ENCODE assay signal across 35 cellular contexts in the genomic region with DNA sequence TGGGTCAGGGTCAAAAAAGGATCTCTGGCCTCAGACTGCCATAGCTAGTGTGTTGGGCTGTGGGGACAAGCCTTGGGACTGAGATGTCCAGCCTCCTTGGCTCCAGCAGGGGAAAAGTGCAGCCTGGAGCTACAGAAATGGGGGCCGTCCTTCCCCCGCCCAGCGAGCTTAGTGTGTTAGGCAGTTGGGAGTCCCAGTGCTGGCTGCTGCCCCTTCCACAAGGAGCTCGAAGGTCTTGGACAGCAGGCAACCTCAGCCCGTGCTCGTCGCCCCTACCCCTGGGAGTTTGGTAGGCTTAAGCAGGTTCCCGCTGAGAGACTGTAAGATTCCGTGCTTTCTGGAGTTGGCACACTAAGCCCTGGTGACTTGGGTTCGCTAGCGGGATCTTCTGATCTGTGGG.
"Had no signal": no experiment of that assay in that cellular context is flagged by ENCODE, and none has a peak within 500 bp of the region (broad histone marks: within the 10 kb centered on the region; RNA-seq: fewer than 3 reads in every experiment).

No MANE protein-coding gene starts in this region.

- H3K4me3 ChIP-seq: adrenal gland, ascending aorta, breast epithelium, cardiac muscle cell, coronary artery, dorsolateral prefrontal cortex had no signal

- H3K36me3 ChIP-seq: adrenal gland, ascending aorta, breast epithelium, cardiac muscle cell had no signal

- H3K4me3 Mint-ChIP-seq: activated CD4-positive, alpha-beta memory T cell treated with anti-CD3 and anti-CD28 coated beads for 36 hours; activated CD4-positive, alpha-beta T cell treated with anti-CD3 and anti-CD28 coated beads for 36 hours; activated CD4-positive, alpha-beta T cell treated with anti-CD3 and anti-CD28 coated beads, Interleukin-2, amount 10 ng/mL, durations not matched to agents 24 days and 14 days; activated CD8-positive, alpha-beta memory T cell treated with anti-CD3 and anti-CD28 coated beads, Interleukin-2, amount 10 ng/mL, durations not matched to agents 7 days and 5 days; activated CD8-positive, alpha-beta T cell treated with anti-CD3 and anti-CD28 coated beads, Interleukin-2, amount 10 ng/mL, durations not matched to agents 7 days and 5 days; activated naive CD4-positive, alpha-beta T cell treated with anti-CD3 and anti-CD28 coated beads for 36 hours; activated naive CD4-positive, alpha-beta T cell treated with anti-CD3 and anti-CD28 coated beads, Interleukin-2, amount 50 U/mL, for 24 hours; activated naive CD8-positive, alpha-beta T cell treated with anti-CD3 and anti-CD28 coated beads for 36 hours; activated naive CD8-positive, alpha-beta T cell treated with anti-CD3 and anti-CD28 coated beads, Interleukin-2, amount 50 U/mL, for 24 hours; activated T-helper 1 cell treated with anti-CD3 and anti-CD28 coated beads, Interleukin-12 subunit alpha, Interleukin-12 subunit beta, Interleukin-2, Interleukin-4 antibody, amounts not matched to agents 30 ng/mL and 10 ng/mL and 1 ng/mL, durations not matched to agents 14 hours and 24 hours and 36 hours; brain; dendritic cell treated with granulocyte-macrophage colony-stimulating factor and Interleukin-4, amounts not matched to agents 40 ng/mL and 50 ng/mL, for 4 days; endodermal cell; T-helper 1 cell treated with Interleukin-12 subunit alpha and Interleukin-12 subunit beta and Interleukin-4 antibody, amounts not matched to agents 30 μg/mL and 1 μg/mL, for 36 hours had no signal

- H3K27me3 ChIP-seq: adrenal gland, ascending aorta, breast epithelium, cardiac muscle cell had no signal

- H3K9me3 ChIP-seq: adrenal gland, ascending aorta had no signal

- ATAC-seq: activated CD4-positive, alpha-beta T cell treated with anti-CD3 and anti-CD28 coated beads for 36 hours; activated CD8-positive, alpha-beta memory T cell treated with anti-CD3 and anti-CD28 coated beads, Interleukin-2, amount 10 ng/mL, durations not matched to agents 7 days and 5 days; activated CD8-positive, alpha-beta T cell treated with anti-CD3 and anti-CD28 coated beads, Interleukin-2, amount 10 ng/mL, durations not matched to agents 7 days and 5 days; activated naive CD8-positive, alpha-beta T cell treated with anti-CD3 and anti-CD28 coated beads, Interleukin-2, amount 50 U/mL, for 24 hours; esophagus mucosa had no signal

- H3K27me3 Mint-ChIP-seq: activated CD4-positive, alpha-beta memory T cell treated with anti-CD3 and anti-CD28 coated beads for 36 hours; activated CD4-positive, alpha-beta T cell treated with anti-CD3 and anti-CD28 coated beads for 36 hours; activated CD4-positive, alpha-beta T cell treated with anti-CD3 and anti-CD28 coated beads, Interleukin-2, amount 10 ng/mL, durations not matched to agents 24 days and 14 days; activated CD8-positive, alpha-beta memory T cell treated with anti-CD3 and anti-CD28 coated beads, Interleukin-2, amount 10 ng/mL, durations not matched to agents 7 days and 5 days; activated naive CD4-positive, alpha-beta T cell treated with anti-CD3 and anti-CD28 coated beads, Interleukin-2, amount 50 U/mL, for 24 hours; activated naive CD8-positive, alpha-beta T cell treated with anti-CD3 and anti-CD28 coated beads for 36 hours; activated naive CD8-positive, alpha-beta T cell treated with anti-CD3 and anti-CD28 coated beads, Interleukin-2, amount 50 U/mL, for 24 hours; dendritic cell treated with granulocyte-macrophage colony-stimulating factor and Interleukin-4, amounts not matched to agents 40 ng/mL and 50 ng/mL, for 4 days had no signal

- H3K27ac ChIP-seq: adrenal gland, ascending aorta, breast epithelium, cardiac muscle cell, coronary artery, dorsolateral prefrontal cortex had no signal

- H3K4me1 Mint-ChIP-seq: activated CD4-positive, alpha-beta T cell treated with anti-CD3 and anti-CD28 coated beads for 36 hours; activated CD4-positive, alpha-beta T cell treated with anti-CD3 and anti-CD28 coated beads, Interleukin-2, amount 10 ng/mL, durations not matched to agents 24 days and 14 days; activated CD8-positive, alpha-beta memory T cell treated with anti-CD3 and anti-CD28 coated beads, Interleukin-2, amount 10 ng/mL, durations not matched to agents 7 days and 5 days; activated naive CD4-positive, alpha-beta T cell treated with anti-CD3 and anti-CD28 coated beads, Interleukin-2, amount 50 U/mL, for 24 hours; activated naive CD8-positive, alpha-beta T cell treated with anti-CD3 and anti-CD28 coated beads for 36 hours; activated naive CD8-positive, alpha-beta T cell treated with anti-CD3 and anti-CD28 coated beads, Interleukin-2, amount 50 U/mL, for 24 hours; brain; endodermal cell had no signal

- H3K36me3 Mint-ChIP-seq: activated CD4-positive, alpha-beta memory T cell treated with anti-CD3 and anti-CD28 coated beads for 36 hours; activated CD8-positive, alpha-beta memory T cell treated with anti-CD3 and anti-CD28 coated beads, Interleukin-2, amount 10 ng/mL, durations not matched to agents 7 days and 5 days; activated naive CD4-positive, alpha-beta T cell treated with anti-CD3 and anti-CD28 coated beads, Interleukin-2, amount 50 U/mL, for 24 hours; activated naive CD8-positive, alpha-beta T cell treated with anti-CD3 and anti-CD28 coated beads for 36 hours; brain had no signal

- H3K9me3 Mint-ChIP-seq: dendritic cell treated with granulocyte-macrophage colony-stimulating factor and Interleukin-4, amounts not matched to agents 40 ng/mL and 50 ng/mL, for 4 days had no signal

- H3K4me1 ChIP-seq: adrenal gland, ascending aorta, breast epithelium had no signal

- H3K27ac Mint-ChIP-seq: activated CD4-positive, alpha-beta memory T cell treated with anti-CD3 and anti-CD28 coated beads for 36 hours; activated CD4-positive, alpha-beta T cell treated with anti-CD3 and anti-CD28 coated beads for 36 hours; activated CD4-positive, alpha-beta T cell treated with anti-CD3 and anti-CD28 coated beads, Interleukin-2, amount 10 ng/mL, durations not matched to agents 24 days and 14 days; activated CD8-positive, alpha-beta memory T cell treated with anti-CD3 and anti-CD28 coated beads, Interleukin-2, amount 10 ng/mL, durations not matched to agents 7 days and 5 days; activated CD8-positive, alpha-beta T cell treated with anti-CD3 and anti-CD28 coated beads, Interleukin-2, amount 10 ng/mL, durations not matched to agents 7 days and 5 days; activated naive CD4-positive, alpha-beta T cell treated with anti-CD3 and anti-CD28 coated beads for 36 hours; activated naive CD4-positive, alpha-beta T cell treated with anti-CD3 and anti-CD28 coated beads, Interleukin-2, amount 50 U/mL, for 24 hours; activated naive CD8-positive, alpha-beta T cell treated with anti-CD3 and anti-CD28 coated beads for 36 hours; activated naive CD8-positive, alpha-beta T cell treated with anti-CD3 and anti-CD28 coated beads, Interleukin-2, amount 50 U/mL, for 24 hours; activated T-helper 1 cell treated with anti-CD3 and anti-CD28 coated beads, Interleukin-12 subunit alpha, Interleukin-12 subunit beta, Interleukin-2, Interleukin-4 antibody, amounts not matched to agents 30 ng/mL and 10 ng/mL and 1 ng/mL, durations not matched to agents 14 hours and 24 hours and 36 hours; activated T-helper 2 cell treated with anti-CD3 and anti-CD28 coated beads, Interferon-gamma antibody, Interleukin-2, Interleukin-4, amounts not matched to agents 10 μg/mL and 5 μg/mL and 100 μg/mL, durations not matched to agents 14 hours and 24 hours and 36 hours; brain; dendritic cell treated with granulocyte-macrophage colony-stimulating factor and Interleukin-4, amounts not matched to agents 40 ng/mL and 50 ng/mL, for 4 days; endodermal cell; T-helper 1 cell treated with Interleukin-12 subunit alpha and Interleukin-12 subunit beta and Interleukin-4 antibody, amounts not matched to agents 30 μg/mL and 1 μg/mL, for 36 hours had no signal

- DNase-seq: activated CD4-positive, alpha-beta memory T cell treated with anti-CD3 and anti-CD28 coated beads for 36 hours; activated CD4-positive, alpha-beta T cell treated with anti-CD3 and anti-CD28 coated beads for 36 hours; activated CD4-positive, alpha-beta T cell treated with anti-CD3 and anti-CD28 coated beads, Interleukin-2, amount 10 ng/mL, durations not matched to agents 24 days and 14 days; activated CD4-positive, CD25-positive, alpha-beta regulatory T cell; activated CD4-positive, CD25-positive, alpha-beta regulatory T cell treated with anti-CD3 and anti-CD28 coated beads, Interleukin-2, amount 50 U/mL, for 72 hours; activated CD8-positive, alpha-beta memory T cell treated with anti-CD3 and anti-CD28 coated beads, Interleukin-2, amount 10 ng/mL, durations not matched to agents 7 days and 5 days; activated CD8-positive, alpha-beta memory T cell treated with anti-CD3 and anti-CD28 coated beads, Interleukin-2, amount 50 U/mL, for 4 hours; activated CD8-positive, alpha-beta T cell treated with anti-CD3 and anti-CD28 coated beads, Interleukin-2, amount 10 ng/mL, durations not matched to agents 7 days and 5 days; activated effector memory CD4-positive, alpha-beta T cell treated with anti-CD3 and anti-CD28 coated beads, Interleukin-2, amount 50 U/mL, for 16 hours; activated naive CD4-positive, alpha-beta T cell treated with anti-CD3 and anti-CD28 coated beads for 36 hours; activated naive CD8-positive, alpha-beta T cell treated with anti-CD3 and anti-CD28 coated beads for 36 hours; activated naive CD8-positive, alpha-beta T cell treated with anti-CD3 and anti-CD28 coated beads, Interleukin-2, amount 50 U/mL, for 24 hours; activated T-cell treated with anti-CD3 and anti-CD28 coated beads, Interleukin-2, amount 50 U/mL, for 1 hour; activated T-cell treated with anti-CD3 and anti-CD28 coated beads, Interleukin-2, amount 50 U/mL, for 48 hours; adrenal gland; amygdala; central memory CD4-positive, alpha-beta T cell; cerebellar nuclear complex; dorsolateral prefrontal cortex; effector memory CD4-positive, alpha-beta T cell; endodermal cell; foreskin fibroblast; head of caudate nucleus; T1000 had no signal
